ENCODE assay signal across 23 cellular contexts in genomic region chr3:152438181-152438580, GRCh38.
DNase-seq lines count a peak whose midpoint lies in the region; ATAC-seq and TF ChIP-seq lines count a peak whose summit lies in the region.
"Had no signal": no experiment of that assay in that cellular context is flagged by ENCODE, and none has a peak within 500 bp of the region (broad histone marks: within the 10 kb centered on the region; RNA-seq: fewer than 3 reads in every experiment).

No MANE protein-coding gene starts in this region.

- peaks cover 4% of the 10 kb centered on the region for H3K4me1 ChIP-seq in foreskin keratinocyte

- H3K27ac Mint-ChIP-seq in activated naive CD4-positive, alpha-beta T cell treated with anti-CD3 and anti-CD28 coated beads for 36 hours: peak overlapping the region; percentile 65
- H3K27ac Mint-ChIP-seq: activated naive CD8-positive, alpha-beta T cell treated with anti-CD3 and anti-CD28 coated beads, Interleukin-2, amount 10 ng/mL, durations not matched to agents 7 days and 5 days had no signal

- H3K9me3 Mint-ChIP-seq in activated naive CD4-positive, alpha-beta T cell treated with anti-CD3 and anti-CD28 coated beads for 36 hours: peaks cover 6% of the 10 kb centered on the region

- CTCF ChIA-PET in activated naive CD4-positive, alpha-beta T cell treated with anti-CD3 and anti-CD28 coated beads for 36 hours (lab: Charles Lee): interaction anchor here (0.6 to 1.8 kb wide), 2 partner anchors 10 to 64 kb away, joined by 3 to 6 read pairs; no protein-coding TSS in a partner anchor

- H3K27me3 Mint-ChIP-seq in activated naive CD4-positive, alpha-beta T cell treated with anti-CD3 and anti-CD28 coated beads for 36 hours (ENCODE audit: low read depth): no peaks in the 10 kb centered on the region
- H3K27me3 Mint-ChIP-seq: activated naive CD8-positive, alpha-beta T cell treated with anti-CD3 and anti-CD28 coated beads, Interleukin-2, amount 10 ng/mL, durations not matched to agents 7 days and 5 days had no signal

- intact Hi-C loops in activated naive CD4-positive, alpha-beta T cell treated with anti-CD3 and anti-CD28 coated beads for 36 hours (cut with micrococcal nuclease): no loop called here

- H3K36me3 Mint-ChIP-seq in activated naive CD4-positive, alpha-beta T cell treated with anti-CD3 and anti-CD28 coated beads for 36 hours (ENCODE audit: low read depth): peaks cover 37% of the 10 kb centered on the region

- no peak for DNase-seq in activated naive CD4-positive, alpha-beta T cell treated with anti-CD3 and anti-CD28 coated beads for 36 hours
- DNase-seq in activated naive CD4-positive, alpha-beta T cell treated with anti-CD3 and anti-CD28 coated beads, Interleukin-2, amount 50 U/mL, for 16 hours: no peak
- peak; percentile 18 for DNase-seq in M059J (ENCODE audit: low read depth)
- DNase-seq in foreskin keratinocyte: no peak
- peak; percentile 22 for DNase-seq in superior temporal gyrus (ENCODE audit: extremely low spot score)
- no peak for DNase-seq in OCI-M1 (lab: John Stamatoyannopoulos, UW)
- DNase-seq: activated CD4-positive, alpha-beta T cell treated with anti-CD3 and anti-CD28 coated beads, Interleukin-2, amount 50 U/mL, for 1 hour; activated naive CD8-positive, alpha-beta T cell treated with anti-CD3 and anti-CD28 coated beads, Interleukin-2, amount 10 ng/mL, durations not matched to agents 7 days and 5 days; cerebellar nuclear complex; heart right ventricle; Kasumi-1; left cardiac atrium; NCI-H1694; NCI-H2171; NCI-H526; occipital lobe; retina; stimulated activated CD4-positive, alpha-beta T cell treated with anti-CD3 and anti-CD28 coated beads, Interleukin-2, amount 100 ng/mL, for 24 hours; T-helper 2 cell had no signal

- H3K4me1 Mint-ChIP-seq in activated naive CD4-positive, alpha-beta T cell treated with anti-CD3 and anti-CD28 coated beads for 36 hours (ENCODE audit: low read depth): peaks cover 76% of the 10 kb centered on the region

- no peaks in the 10 kb centered on the region for H3K27me3 ChIP-seq in foreskin keratinocyte
- H3K27me3 ChIP-seq: heart right ventricle had no signal

- no peak for TF ChIP-seq CTCF in foreskin keratinocyte (conservative IDR thresholded peaks at IDR 0.05)

- ATAC-seq in foreskin keratinocyte (peak; percentile 44), GM21723 (IDR thresholded peaks at IDR 0.05; ENCODE audit: unreplicated experiment) (no peak), HG02623 (IDR thresholded peaks at IDR 0.05; ENCODE audit: unreplicated experiment) (no peak)
- ATAC-seq: heart right ventricle, left cardiac atrium had no signal

- no peak overlapping the region for H3K27ac ChIP-seq in foreskin keratinocyte
- H3K27ac ChIP-seq: C4-2B, HL-60 had no signal

- H3K4me3 Mint-ChIP-seq in activated naive CD4-positive, alpha-beta T cell treated with anti-CD3 and anti-CD28 coated beads for 36 hours: no peak overlapping the region
- H3K4me3 Mint-ChIP-seq: activated naive CD8-positive, alpha-beta T cell treated with anti-CD3 and anti-CD28 coated beads, Interleukin-2, amount 10 ng/mL, durations not matched to agents 7 days and 5 days had no signal

Comparison
In these comparisons a context has a peak if more than half of its experiments do, and no peak if none do; other contexts are left out.
1. DNase-seq: peak in M059J (single experiment) and superior temporal gyrus (single experiment); none in activated naive CD4-positive, alpha-beta T cell treated with anti-CD3 and anti-CD28 coated beads for 36 hours (single experiment), activated naive CD4-positive, alpha-beta T cell treated with anti-CD3 and anti-CD28 coated beads, Interleukin-2, amount 50 U/mL, for 16 hours (single experiment), foreskin keratinocyte (0 of 2) and OCI-M1 (single experiment).